ENCODE assay signal across 29 cellular contexts in the genomic region with DNA sequence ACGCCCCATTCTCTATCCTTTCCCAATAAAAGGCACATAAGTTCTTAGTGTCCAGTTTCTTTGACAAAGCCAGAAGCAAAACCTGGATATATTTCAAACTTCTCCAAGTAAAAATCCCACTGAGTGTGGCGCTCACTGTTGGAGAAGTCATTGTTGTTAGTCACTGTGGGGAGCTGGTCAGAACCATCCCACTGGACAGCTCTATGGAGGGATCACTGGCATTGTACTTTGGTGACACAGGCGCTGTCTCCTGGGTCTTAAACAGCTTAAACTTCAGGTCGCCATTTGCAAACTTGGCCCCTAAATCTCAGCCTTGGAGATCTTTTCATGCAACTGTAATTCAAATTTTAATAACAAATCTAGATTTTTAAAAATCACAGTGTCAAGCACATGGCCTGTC.
"Had no signal": no experiment of that assay in that cellular context is flagged by ENCODE, and none has a peak within 500 bp of the region (broad histone marks: within the 10 kb centered on the region; RNA-seq: fewer than 3 reads in every experiment).

No MANE protein-coding gene starts in this region.

- H3K4me3 ChIP-seq: adrenal gland, body of pancreas, breast epithelium had no signal

- H3K4me1 ChIP-seq: adrenal gland, body of pancreas, breast epithelium had no signal

- H3K27me3 ChIP-seq: body of pancreas, breast epithelium had no signal

- DNase-seq: activated CD4-positive, alpha-beta T cell treated with anti-CD3 and anti-CD28 coated beads, Interleukin-2, amount 10 ng/mL, durations not matched to agents 24 days and 14 days; activated CD4-positive, alpha-beta T cell treated with anti-CD3 and anti-CD28 coated beads, Interleukin-2, amount 50 U/mL, for 4 hours; activated CD8-positive, alpha-beta T cell treated with anti-CD3 and anti-CD28 coated beads for 36 hours; activated gamma-delta T cell; activated naive CD4-positive, alpha-beta T cell treated with Interleukin-2 at 50 U/mL for 16 hours; activated naive CD8-positive, alpha-beta T cell treated with anti-CD3 and anti-CD28 coated beads, Interleukin-2, amount 10 ng/mL, durations not matched to agents 7 days and 5 days; activated T-cell treated with anti-CD3 and anti-CD28 coated beads, Interleukin-2, amount 50 U/mL, for 1 hour; activated T-cell treated with anti-CD3 and anti-CD28 coated beads, Interleukin-2, amount 50 U/mL, for 72 hours; adrenal gland; body of pancreas; MM.1S; MV-4-11; NCI-H1092; NCI-H1436 treated with DMSO at 0.1 percent for 48 hours; NCI-H1694 treated with DMSO at 0.1 percent for 48 hours; NCI-H2029; NCI-H2107; NCI-H2171; NCI-H510A; NCI-H526; NCI-H748 treated with DMSO at 0.1 percent for 48 hours; NK-92 treated with Interleukin-12 subunit alpha and Interleukin-12 subunit beta, amount 100 ng/mL, for 24 hours; SIG-M5 had no signal

- ATAC-seq: activated CD8-positive, alpha-beta T cell treated with anti-CD3 and anti-CD28 coated beads for 36 hours; activated T-cell treated with anti-CD3 and anti-CD28 coated beads, Interleukin-2, amount 50 U/mL, for 72 hours; activated T-helper 17 cell treated with anti-CD3 and anti-CD28 coated beads, Interleukin-2, amount 50 U/mL, for 72 hours; body of pancreas; PC-3; Right ventricle myocardium inferior had no signal

- H3K4me2 ChIP-seq: KMS-11 had no signal

- H3K9ac ChIP-seq: KMS-11 had no signal

- H3K36me3 ChIP-seq: adrenal gland, breast epithelium had no signal

- H3K27ac ChIP-seq: adrenal gland, body of pancreas, breast epithelium, KMS-11, RWPE1 had no signal

- H3K9me3 ChIP-seq: adrenal gland, body of pancreas, breast epithelium had no signal
